1 cellular context compared by ENCODE assay signal in genomic region chr10:93488956-93489528, GRCh38.
TF ChIP-seq lines count a peak whose summit lies in the region.

No MANE protein-coding gene starts in this region.

TF ChIP-seq in endothelial cell of umbilical vein, 7 proteins besides CTCF, POLR2A, EP300 and RAD21:
- TF ChIP-seq MAX (IDR thresholded peaks at IDR 0.05; ENCODE audit: insufficient read depth, insufficient read length), result no peak
- no peak for TF ChIP-seq JUN (IDR thresholded peaks at IDR 0.05; ENCODE audit: borderline replicate concordance, insufficient read depth, insufficient read length, low read depth)
- no peak for TF ChIP-seq POLR2AphosphoS5 (IDR thresholded peaks at IDR 0.05; ENCODE audit: insufficient read depth, low read depth, low read length)
- TF ChIP-seq EZH2 (IDR thresholded peaks at IDR 0.05; ENCODE audit: borderline replicate concordance, low read depth, low read length, severe bottlenecking), result no peak
- TF ChIP-seq MYC (IDR thresholded peaks at IDR 0.05; ENCODE audit: low read depth, low read length), result no peak
- no peak for TF ChIP-seq FOS (IDR thresholded peaks at IDR 0.05; ENCODE audit: borderline replicate concordance, insufficient read depth, low read length)
- no peak for TF ChIP-seq GATA2 (IDR thresholded peaks at IDR 0.05; ENCODE audit: insufficient read depth, insufficient read length, low read depth, low read length)
TF ChIP-seq in endothelial cell of umbilical vein: peak in this region for 0.
